In the genomic region with DNA sequence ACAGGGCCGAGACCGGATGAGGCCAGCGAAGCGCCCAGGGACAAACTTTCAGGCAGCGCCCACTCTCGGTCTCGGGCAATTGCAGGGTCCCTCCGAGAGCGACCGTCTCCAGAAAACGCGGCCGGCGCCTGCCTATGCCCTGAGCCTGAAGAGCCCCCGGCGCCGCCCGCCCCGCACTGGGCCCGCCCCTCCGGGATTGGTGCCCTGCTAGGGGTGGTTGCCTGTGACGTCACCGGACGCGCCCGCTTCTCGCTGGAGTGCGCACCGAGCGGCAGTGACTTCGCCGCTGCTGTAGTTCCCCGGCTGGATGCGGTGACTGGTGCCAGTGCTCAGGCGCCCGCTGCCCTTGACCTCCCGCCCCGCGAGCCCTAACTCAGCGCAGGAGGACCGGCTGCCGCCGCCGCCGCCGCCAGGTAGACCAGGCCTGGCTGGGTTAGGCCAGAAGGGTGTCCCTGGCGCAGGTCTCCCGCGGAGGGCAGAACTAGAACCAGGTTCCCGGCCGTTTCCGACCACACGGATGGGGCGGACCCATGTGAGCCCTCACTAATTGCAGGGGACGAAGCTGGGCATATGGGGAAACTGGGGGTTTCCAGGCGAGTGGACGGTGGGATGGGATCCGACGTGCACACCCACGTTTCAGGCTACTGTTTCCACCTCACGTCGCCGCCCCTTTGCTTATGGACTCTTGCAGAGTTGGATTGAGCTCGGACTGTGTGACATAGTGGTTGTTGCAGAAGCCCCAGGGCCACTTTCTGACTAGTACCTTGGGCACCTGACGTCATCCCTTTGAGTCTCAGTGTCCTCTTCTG, we compare ENCODE assay signal across 8 cellular contexts. TPM values are rescaled to one million over a fixed set of nuclear protein-coding genes. Genes with fewer than 3 reads are reported as not detected.
A peak's percentile ranks its signal among the peaks of the same experiment; 100 is the strongest.
DNase-seq lines count a peak whose midpoint lies in the region; ATAC-seq and TF ChIP-seq lines count a peak whose summit lies in the region.
"Not testable (repeated sequence)": the region's sequence is repeated elsewhere in the genome, so short reads cannot be mapped to it uniquely, and the experiment has no call there.

No MANE protein-coding gene starts in this region.

- not testable (repeated sequence) for H3K4me1 Mint-ChIP-seq in osteocyte (ENCODE audit: unreplicated experiment)
- H3K4me1 Mint-ChIP-seq in stimulated activated naive B cell treated with anti-CD40 and anti-IgM and Interleukin-4, amounts not matched to agents 10 μg/mL and 1 μg/mL and 100 μg/mL, for 72 hours: peaks cover 10 to 11% of the 10 kb centered on the region in 2 donors

- not testable (repeated sequence) for H3K9me3 ChIP-seq in body of pancreas; left ventricle myocardium inferior (replicated peaks)

- H3K27ac Mint-ChIP-seq in osteocyte (ENCODE audit: unreplicated experiment): peak overlapping the region; percentile 82
- H3K27ac Mint-ChIP-seq in stimulated activated naive B cell treated with anti-CD40 and anti-IgM and Interleukin-4, amounts not matched to agents 10 μg/mL and 1 μg/mL and 100 μg/mL, for 72 hours: peak overlapping the region; percentile 86

- ATAC-seq in GM21619 (IDR thresholded peaks at IDR 0.05; ENCODE audit: unreplicated experiment) (peak; percentile 98), body of pancreas (peak; percentile 99)
- peak; percentile 97 to 99 for ATAC-seq in stimulated activated naive B cell treated with anti-CD40 and anti-IgM and Interleukin-4, amounts not matched to agents 10 μg/mL and 1 μg/mL and 100 μg/mL, for 72 hours (replicated peaks)

- H3K36me3 Mint-ChIP-seq in osteocyte (ENCODE audit: unreplicated experiment); stimulated activated naive B cell treated with anti-CD40 and anti-IgM and Interleukin-4, amounts not matched to agents 10 μg/mL and 1 μg/mL and 100 μg/mL, for 72 hours: not testable (repeated sequence)

- not testable (repeated sequence) for H3K36me3 ChIP-seq in body of pancreas (replicated peaks in 1 of 2; ENCODE audit: insufficient read depth in 1 of 2, low read depth in 2 of 2); left ventricle myocardium inferior

- not testable (repeated sequence) for H3K4me3 ChIP-seq in body of pancreas
- H3K4me3 ChIP-seq in left ventricle myocardium inferior: peak overlapping the region; percentile 73

- H3K9me3 Mint-ChIP-seq in osteocyte (ENCODE audit: unreplicated experiment); stimulated activated naive B cell treated with anti-CD40 and anti-IgM and Interleukin-4, amounts not matched to agents 10 μg/mL and 1 μg/mL and 100 μg/mL, for 72 hours: not testable (repeated sequence)

- TF ChIP-seq CTCF in body of pancreas (IDR thresholded peaks at IDR 0.05); left ventricle myocardium inferior (IDR thresholded peaks at IDR 0.05; ENCODE audit: borderline replicate concordance); osteocyte (IDR thresholded peaks at IDR 0.05): not testable (repeated sequence)

- peak overlapping the region; percentile 78 for H3K4me3 Mint-ChIP-seq in osteocyte (ENCODE audit: unreplicated experiment)
- H3K4me3 Mint-ChIP-seq in stimulated activated naive B cell treated with anti-CD40 and anti-IgM and Interleukin-4, amounts not matched to agents 10 μg/mL and 1 μg/mL and 100 μg/mL, for 72 hours: peak overlapping the region; percentile 84 to 85

- H3K27me3 Mint-ChIP-seq in osteocyte (ENCODE audit: unreplicated experiment): peaks cover 19% of the 10 kb centered on the region
- H3K27me3 Mint-ChIP-seq in stimulated activated naive B cell treated with anti-CD40 and anti-IgM and Interleukin-4, amounts not matched to agents 10 μg/mL and 1 μg/mL and 100 μg/mL, for 72 hours: peaks cover 12 to 24% of the 10 kb centered on the region in 2 donors

- peak; percentile 87 for DNase-seq in EH (ENCODE audit: low read depth)
- peak; percentile 88 for DNase-seq in HK-2 (ENCODE audit: unreplicated experiment)
- peak; percentile 91 for DNase-seq in activated CD4-positive, CD25-positive, alpha-beta regulatory T cell treated with anti-CD3 and anti-CD28 coated beads, Interleukin-2, amount 50 U/mL, for 16 hours (ENCODE audit: low read depth, low spot score)
- DNase-seq in body of pancreas: peak; percentile 96 to 99 (median 97)
- peak; percentile 96 for DNase-seq in left ventricle myocardium inferior
- DNase-seq in osteocyte (ENCODE audit: extremely low spot score, unreplicated experiment): peak; percentile 97
- DNase-seq in stimulated activated naive B cell treated with anti-CD40 and anti-IgM and Interleukin-4, amounts not matched to agents 10 μg/mL and 1 μg/mL and 100 μg/mL, for 72 hours: peak; percentile 87

- peak; percentile 70 to 79 (median 73) for TF ChIP-seq POLR2A in body of pancreas (IDR thresholded peaks at IDR 0.05)

- not testable (repeated sequence) for H3K27me3 ChIP-seq in body of pancreas; left ventricle myocardium inferior (ENCODE audit: low read depth)

- intact Hi-C loops in body of pancreas (cut with DNase I); left ventricle myocardium inferior (cut with micrococcal nuclease): not testable (repeated sequence)

- H3K4me1 ChIP-seq in body of pancreas (peaks cover 17% of the 10 kb centered on the region), left ventricle myocardium inferior (peaks cover 29% of the 10 kb centered on the region)

- WGBS in body of pancreas, 2 donors: 1% methylated on average over 32 of the region's 65 CpGs; no CpG with 5 or more reads in 1 of the 2 donors

- H3K27ac ChIP-seq in body of pancreas: peak overlapping the region; percentile 80 to 90 (median 86)
- H3K27ac ChIP-seq in left ventricle myocardium inferior (replicated peaks): peak overlapping the region; percentile 89

RNA-seq across cellular contexts. Expression of a gene that starts 18.9 kb away (rescaled TPM):
- total RNA-seq in body of pancreas (10 to 100 TPM; 46.7 to 62.6 TPM), left ventricle myocardium inferior (6.8 TPM), osteocyte (41.7 and 45.0 TPM in 2 replicates)

RNA-seq across cellular contexts. Expression of a gene that starts 24.2 kb away (rescaled TPM):
- total RNA-seq in body of pancreas: 1 to 10 TPM; 1.6 to 2.0 TPM
- 5.3 TPM for total RNA-seq in left ventricle myocardium inferior
- total RNA-seq in osteocyte: not detected in 2 replicates
